In the genomic region with DNA sequence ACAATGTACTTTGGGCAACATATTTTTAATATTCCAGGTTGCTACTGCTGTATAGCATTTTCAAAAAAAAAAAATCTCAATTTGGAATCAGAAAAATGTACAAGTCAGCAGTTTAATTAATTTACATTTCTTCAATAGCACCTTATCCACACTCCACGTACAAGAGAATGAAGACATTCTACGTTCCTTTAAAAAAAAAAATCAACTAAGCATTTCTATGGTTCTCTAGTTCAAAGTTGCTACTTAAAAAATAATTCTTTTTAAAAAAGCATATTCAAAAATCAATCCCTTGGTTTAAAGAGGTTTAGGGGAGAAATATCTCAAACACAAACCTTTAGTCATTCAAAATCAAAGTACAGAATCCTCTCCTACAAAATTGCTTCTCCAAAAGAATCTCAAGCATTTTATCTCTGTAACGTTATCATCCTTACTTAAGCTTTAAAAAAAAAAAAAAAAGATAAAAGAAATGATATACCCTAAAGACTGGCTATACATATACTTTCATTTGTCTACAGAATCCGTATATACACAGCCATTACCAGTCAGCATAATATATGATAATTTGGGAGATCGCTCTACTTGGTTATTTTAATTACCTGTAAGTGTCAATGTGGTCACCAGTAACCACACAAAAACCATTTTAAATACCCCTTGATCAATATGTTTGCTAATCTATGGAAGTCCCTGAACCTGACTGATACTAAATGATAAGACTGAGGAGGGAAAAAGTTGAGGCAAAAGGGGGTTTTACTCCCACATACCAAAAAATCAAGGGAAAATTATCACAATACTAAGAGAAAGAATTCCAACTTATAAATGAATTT, we compare ENCODE assay signal across 9 cellular contexts. TPM values are rescaled to one million over a fixed set of nuclear protein-coding genes. Genes with fewer than 3 reads are reported as not detected.
DNase-seq lines count a peak whose midpoint lies in the region; ATAC-seq and TF ChIP-seq lines count a peak whose summit lies in the region.
"Had no signal": no experiment of that assay in that cellular context is flagged by ENCODE, and none has a peak within 500 bp of the region (broad histone marks: within the 10 kb centered on the region; RNA-seq: fewer than 3 reads in every experiment).

No MANE protein-coding gene starts in this region.

- peaks cover 29% of the 10 kb centered on the region for H3K4me1 ChIP-seq in KMS-11 (ENCODE audit: low read depth, poor library complexity, severe bottlenecking)

- no peak for ATAC-seq in natural killer cell treated with Interleukin-12 subunit alpha and Interleukin-12 subunit beta and Interleukin-15 and Interleukin-18, amount 100 ng/mL, for 72 hours
- no peak for ATAC-seq in GM21515 (IDR thresholded peaks at IDR 0.05; ENCODE audit: unreplicated experiment)
- ATAC-seq in HG02642 (IDR thresholded peaks at IDR 0.05; ENCODE audit: poor library complexity, unreplicated experiment) = no peak

- no peak overlapping the region for H3K4me3 ChIP-seq in KMS-11 (IDR thresholded peaks at IDR 0.05; ENCODE audit: insufficient read depth, low read depth, low read length)

- TF ChIP-seq CTCF in CD14-positive monocyte (IDR thresholded peaks at IDR 0.05) (peak; percentile 16), KMS-11 (conservative IDR thresholded peaks at IDR 0.05; ENCODE audit: low read depth, low read length) (no peak), chondrocyte (IDR thresholded peaks at IDR 0.05) (no peak)

- H3K27me3 ChIP-seq in KMS-11 (ENCODE audit: insufficient read depth, low read depth) = no peaks in the 10 kb centered on the region

- no peak for DNase-seq in CD14-positive monocyte (ENCODE audit: low spot score)
- no peak for DNase-seq in chondrocyte (ENCODE audit: low spot score)
- no peak for DNase-seq in natural killer cell treated with Interleukin-12 subunit alpha and Interleukin-12 subunit beta and Interleukin-15 and Interleukin-18, amount 100 ng/mL, for 72 hours (ENCODE audit: low spot score)
- no peak for DNase-seq in CD1c-positive myeloid dendritic cell (ENCODE audit: extremely low spot score)
- no peak for DNase-seq in NCI-H1092 (lab: John Stamatoyannopoulos, UW)
- DNase-seq: NCI-H345 had no signal

- H3K4me1 Mint-ChIP-seq in CD14-positive monocyte (peaks cover 56% of the 10 kb centered on the region), chondrocyte (ENCODE audit: low read depth) (peaks cover 58% of the 10 kb centered on the region)
- H3K4me1 Mint-ChIP-seq in natural killer cell treated with Interleukin-12 subunit alpha and Interleukin-12 subunit beta and Interleukin-15 and Interleukin-18, amount 100 ng/mL, for 72 hours (ENCODE audit: low read depth in 2 of 2) = peaks cover 32 to 46% of the 10 kb centered on the region in 2 donors

- no peak overlapping the region for H2AFZ ChIP-seq in KMS-11 (ENCODE audit: low read depth)

- H3K4me3 Mint-ChIP-seq in CD14-positive monocyte (peak overlapping the region; percentile 93 to 99), chondrocyte (ENCODE audit: unreplicated experiment) (peak overlapping the region; percentile 96)
- peak overlapping the region; percentile 96 for H3K4me3 Mint-ChIP-seq in natural killer cell treated with Interleukin-12 subunit alpha and Interleukin-12 subunit beta and Interleukin-15 and Interleukin-18, amount 100 ng/mL, for 72 hours

- H3K27ac ChIP-seq in KMS-11 = peak overlapping the region; percentile 60; the same call in 1 of the 2 replicates

- peaks cover 13% of the 10 kb centered on the region; the same call in 1 of the 2 replicates for H4K20me1 ChIP-seq in KMS-11 (ENCODE audit: insufficient read depth)

- H3K9ac ChIP-seq in KMS-11 = peak overlapping the region; percentile 25; the same call in 1 of the 2 replicates

- intact Hi-C loops in CD14-positive monocyte (cut with micrococcal nuclease) = loop anchor here (5.0 to 10.0 kb wide), 4 partner anchors 130 to 320 kb away; a partner anchor contains a TSS

- peak overlapping the region; percentile 91 for H3K4me2 ChIP-seq in KMS-11

- H3K9me3 Mint-ChIP-seq in CD14-positive monocyte (peaks cover 0 to 2% (median 0%) of the 10 kb centered on the region in 7 donors), chondrocyte (ENCODE audit: low read depth) (no peaks in the 10 kb centered on the region)
- no peaks in the 10 kb centered on the region for H3K9me3 Mint-ChIP-seq in natural killer cell treated with Interleukin-12 subunit alpha and Interleukin-12 subunit beta and Interleukin-15 and Interleukin-18, amount 100 ng/mL, for 72 hours

- H3K36me3 Mint-ChIP-seq in CD14-positive monocyte = peaks cover 4 to 8% of the 10 kb centered on the region in 2 donors
- no peaks in the 10 kb centered on the region for H3K36me3 Mint-ChIP-seq in chondrocyte (ENCODE audit: low read depth)
- H3K36me3 Mint-ChIP-seq in natural killer cell treated with Interleukin-12 subunit alpha and Interleukin-12 subunit beta and Interleukin-15 and Interleukin-18, amount 100 ng/mL, for 72 hours = peaks cover 11% of the 10 kb centered on the region

- H3K27me3 Mint-ChIP-seq in CD14-positive monocyte (ENCODE audit: low read depth in 3 of 3) (peaks cover 0 to 1% (median 1%) of the 10 kb centered on the region in 3 donors), chondrocyte (ENCODE audit: low read depth) (no peaks in the 10 kb centered on the region)
- no peaks in the 10 kb centered on the region for H3K27me3 Mint-ChIP-seq in natural killer cell treated with Interleukin-12 subunit alpha and Interleukin-12 subunit beta and Interleukin-15 and Interleukin-18, amount 100 ng/mL, for 72 hours

- peak overlapping the region in 2 of 7 donors; percentile 57 to 95 for H3K27ac Mint-ChIP-seq in CD14-positive monocyte
- peak overlapping the region; percentile 76 for H3K27ac Mint-ChIP-seq in chondrocyte (ENCODE audit: unreplicated experiment)
- peak overlapping the region; percentile 87 to 93 for H3K27ac Mint-ChIP-seq in natural killer cell treated with Interleukin-12 subunit alpha and Interleukin-12 subunit beta and Interleukin-15 and Interleukin-18, amount 100 ng/mL, for 72 hours

- peaks cover 71% of the 10 kb centered on the region for H3K79me2 ChIP-seq in KMS-11 (ENCODE audit: insufficient read depth, low read depth)

- H3K36me3 ChIP-seq in KMS-11 (ENCODE audit: insufficient read depth) = no peaks in the 10 kb centered on the region

RNA-seq across cellular contexts. Expression of a gene that starts 2.7 kb away (rescaled TPM):
- polyA plus RNA-seq in CD14-positive monocyte = 1 to 10 TPM; 4.4 to 7.5 TPM
- total RNA-seq in chondrocyte = 154 to 211 TPM (median 162 TPM) in 3 replicates
- 100 to 1,000 TPM; 121 to 142 TPM for total RNA-seq in natural killer cell treated with Interleukin-12 subunit alpha and Interleukin-12 subunit beta and Interleukin-15 and Interleukin-18, amount 100 ng/mL, for 72 hours
